8 cellular contexts compared by ENCODE assay signal in genomic region chr1:42681771-42682483, GRCh38. TPM values are rescaled to one million over a fixed set of nuclear protein-coding genes. Genes with fewer than 3 reads are reported as not detected.
DNase-seq lines count a peak whose midpoint lies in the region; ATAC-seq and TF ChIP-seq lines count a peak whose summit lies in the region.

TSS of gene YBX1 (plus strand) at chr1:42682418. CDS start at chr1:42682566, 148 bp downstream.

- H3K27ac ChIP-seq in AG04450 (ENCODE audit: low read depth, low read length), result peak within 1 kb of the TSS; percentile 93

- ATAC-seq in GM18909 (IDR thresholded peaks at IDR 0.05; ENCODE audit: poor library complexity, unreplicated experiment), result peak; percentile 90
- peak; percentile 92 for ATAC-seq in HG03175 (IDR thresholded peaks at IDR 0.05; ENCODE audit: unreplicated experiment)
- ATAC-seq in WTC11, result peak; percentile 96

- H3K36me3 Mint-ChIP-seq in WTC11, result peaks cover 26% of the 10 kb centered on the region
- peaks cover 0 to 11% (median 0%) of the 10 kb centered on the region in 3 donors for H3K36me3 Mint-ChIP-seq in immature natural killer cell

- POLR2A ChIA-PET in AG04450 (lab: Yijun Ruan, JAX) (interaction anchor here (0.5 to 3.6 kb wide), 13 partner anchors 9 to 295 kb away, joined by 3 to 32 read pairs (median 3); partner anchors contain the start of genes C1orf50, P3H1 and PPIH), WTC11 (lab: Charles Lee) (interaction anchor here (0.7 to 2.8 kb wide), 7 partner anchors 10 to 509 kb away, joined by 3 to 20 read pairs (median 6); partner anchors contain the start of genes C1orf50, CLDN19, P3H1 and PPIH)

- H3K4me3 ChIP-seq in AG04450 (ENCODE audit: low read depth, low read length) (peak within 1 kb of the TSS; percentile 88), cardiac fibroblast (replicated peaks in 1 of 2; ENCODE audit: low read depth in 2 of 2, low read length in 2 of 2) (peak within 1 kb of the TSS; percentile 72 to 78)

- CTCF ChIA-PET in AG04450 (lab: Charles Lee), result interaction anchor here (1.2 to 1.8 kb wide), 2 partner anchors 84 kb away, joined by 3 to 11 read pairs; partner anchors contain the start of gene P3H1
- CTCF ChIA-PET in WTC11 (lab: Charles Lee), result interaction anchor here (0.5 to 3.1 kb wide), 7 partner anchors 24 to 508 kb away, joined by 3 to 9 read pairs (median 4); partner anchors contain the start of genes CLDN19 and PPIH

- H3K27me3 ChIP-seq in AG04450 (ENCODE audit: control insufficient read depth, insufficient read depth, low read length), result no peaks in the 10 kb centered on the region

- peak within 1 kb of the TSS; percentile 93 for H3K27ac Mint-ChIP-seq in WTC11
- H3K27ac Mint-ChIP-seq in immature natural killer cell, result peak within 1 kb of the TSS; percentile 93 to 99 (median 97)

- no peaks in the 10 kb centered on the region; the same call in 1 of the 2 replicates for H3K27me3 Mint-ChIP-seq in WTC11 (ENCODE audit: low read depth)
- peaks cover 8 to 15% (median 9%) of the 10 kb centered on the region in 3 donors for H3K27me3 Mint-ChIP-seq in immature natural killer cell (ENCODE audit: low read depth in 3 of 3)

- peak; percentile 97 for DNase-seq in AG04450 (ENCODE audit: low read depth, low spot score)
- peak; percentile 97 for DNase-seq in NCI-H226
- DNase-seq in WTC11 (ENCODE audit: low spot score), result peak; percentile 96
- peak; percentile 99 for DNase-seq in cardiac fibroblast (ENCODE audit: low read depth in 2 of 2)
- peak; percentile 97 for DNase-seq in immature natural killer cell
- peak; percentile 95 for DNase-seq in smooth muscle cell of the brain vasculature (ENCODE audit: low read depth, low spot score)

- TF ChIP-seq CTCF in AG04450 (IDR thresholded peaks at IDR 0.05; ENCODE audit: low read depth, low read length), result no peak
- no peak for TF ChIP-seq CTCF in WTC11 (IDR thresholded peaks at IDR 0.05)
- no peak for TF ChIP-seq CTCF in cardiac fibroblast (IDR thresholded peaks at IDR 0.05; ENCODE audit: low read depth, low read length)

- no peaks in the 10 kb centered on the region for H3K9me3 Mint-ChIP-seq in WTC11
- no peaks in the 10 kb centered on the region for H3K9me3 Mint-ChIP-seq in immature natural killer cell

- H3K4me3 Mint-ChIP-seq in WTC11, result peak within 1 kb of the TSS; percentile 97
- H3K4me3 Mint-ChIP-seq in immature natural killer cell, result peak within 1 kb of the TSS; percentile 96 to 100 (median 99)

- H3K9me3 ChIP-seq in AG04450 (ENCODE audit: control insufficient read depth, insufficient read depth, low read length), result no peaks in the 10 kb centered on the region

- H3K4me1 Mint-ChIP-seq in WTC11 (peaks cover 45% of the 10 kb centered on the region), immature natural killer cell (peaks cover 52 to 61% of the 10 kb centered on the region in 2 donors)

TF ChIP-seq in WTC11, 78 proteins besides CTCF, POLR2A, EP300 and RAD21 (continues in another document):
- TF ChIP-seq RELA (CRISPR knock-in tag; IDR thresholded peaks at IDR 0.05; ENCODE audit: borderline replicate concordance), result no peak
- peak; percentile 43; the same call in 1 of the 2 replicates for TF ChIP-seq ARID4B (CRISPR knock-in tag; IDR thresholded peaks at IDR 0.05; ENCODE audit: borderline replicate concordance)
- no peak for TF ChIP-seq AR (CRISPR knock-in tag; IDR thresholded peaks at IDR 0.05)
- no peak for TF ChIP-seq ZNF317 (CRISPR knock-in tag; IDR thresholded peaks at IDR 0.05; ENCODE audit: borderline replicate concordance, low read depth)
- peak; percentile 47; the same call in 1 of the 2 replicates for TF ChIP-seq ZNF232 (CRISPR knock-in tag; IDR thresholded peaks at IDR 0.05)
- peak; percentile 80; the same call in 1 of the 2 replicates for TF ChIP-seq JUN (CRISPR knock-in tag; IDR thresholded peaks at IDR 0.05)
- peak; percentile 98 for TF ChIP-seq USF2 (CRISPR knock-in tag; IDR thresholded peaks at IDR 0.05)
- 0 out of 2 replicates have a peak, but pooled peaks have one; percentile 73 for TF ChIP-seq ZBTB43 (CRISPR knock-in tag; IDR thresholded peaks at IDR 0.05)
- TF ChIP-seq GABPB1 (CRISPR knock-in tag; IDR thresholded peaks at IDR 0.05), result peak; percentile 32; the same call in 1 of the 2 replicates
- TF ChIP-seq FOXK1 (CRISPR knock-in tag; IDR thresholded peaks at IDR 0.05), result no peak
- TF ChIP-seq ZMAT4 (CRISPR knock-in tag; IDR thresholded peaks at IDR 0.05), result 0 out of 2 replicates have a peak, but pooled peaks have one; percentile 18

RNA-seq across cellular contexts. Expression of gene YBX1, which starts in this region (rescaled TPM):
- polyA plus RNA-seq in AG04450 (2011; rRNA removed), result 599 and 636 TPM in 2 replicates
- 444 and 490 TPM in 2 replicates for polyA minus RNA-seq in AG04450 (2011; rRNA and poly(A)+ RNA removed)
- total RNA-seq in WTC11 (2021), result 1,098 to 1,172 TPM (median 1,151 TPM) in 3 replicates
- 10 to 100 TPM; 51.5 to 70.0 (median 69.4) TPM for polyA plus RNA-seq in immature natural killer cell

Comparison
In these comparisons a context has a peak if more than half of its experiments do, and no peak if none do; other contexts are left out.
1. Peak in every context shown above with its lines: DNase-seq, ATAC-seq, H3K4me3 ChIP-seq and H3K27ac ChIP-seq.